ENCODE assay signal across 21 cellular contexts in genomic region chr13:98111168-98112098, GRCh38.
"Had no signal": no experiment of that assay in that cellular context is flagged by ENCODE, and none has a peak within 500 bp of the region (broad histone marks: within the 10 kb centered on the region; RNA-seq: fewer than 3 reads in every experiment).

No MANE protein-coding gene starts in this region.

- H3K9me3 ChIP-seq: psoas muscle, thoracic aorta, transverse colon had no signal

- H3K4me3 ChIP-seq: coronary artery, dorsolateral prefrontal cortex, heart right ventricle, left ventricle myocardium inferior, psoas muscle, spleen, stomach, thoracic aorta, transverse colon had no signal

- H3K27me3 ChIP-seq: heart right ventricle, spleen, stomach, transverse colon had no signal

- H3K4me1 ChIP-seq: heart right ventricle, left ventricle myocardium inferior, psoas muscle, spleen, stomach, transverse colon had no signal

- H3K36me3 ChIP-seq: heart right ventricle, left ventricle myocardium inferior, spleen, stomach, thoracic aorta, transverse colon had no signal

- FAIRE-seq: frontal cortex, keratinocyte had no signal

- H3K27ac ChIP-seq: coronary artery, dorsolateral prefrontal cortex, heart right ventricle, left ventricle myocardium inferior, psoas muscle, spleen, stomach, thoracic aorta, transverse colon had no signal

- DNase-seq: caudate nucleus; dorsolateral prefrontal cortex; effector CD8-positive, alpha-beta T cell; heart right ventricle; immature natural killer cell; left ventricle myocardium inferior; psoas muscle; retina; spleen; stimulated activated CD4-positive, alpha-beta T cell treated with anti-CD3 and anti-CD28 coated beads, Interleukin-15, amount 100 ng/mL, for 24 hours; stimulated activated CD4-positive, alpha-beta T cell treated with anti-CD3 and anti-CD28 coated beads, Interleukin-1b, Interleukin-23, amount 100 ng/mL, for 48 hours; stimulated activated CD4-positive, alpha-beta T cell treated with anti-CD3 and anti-CD28 coated beads, Interleukin-4, amount 100 ng/mL, for 24 hours; stimulated activated naive CD4-positive, alpha-beta T cell; stomach; substantia nigra; transverse colon had no signal

- ATAC-seq: heart right ventricle, psoas muscle, sciatic nerve had no signal
